In the genomic region with DNA sequence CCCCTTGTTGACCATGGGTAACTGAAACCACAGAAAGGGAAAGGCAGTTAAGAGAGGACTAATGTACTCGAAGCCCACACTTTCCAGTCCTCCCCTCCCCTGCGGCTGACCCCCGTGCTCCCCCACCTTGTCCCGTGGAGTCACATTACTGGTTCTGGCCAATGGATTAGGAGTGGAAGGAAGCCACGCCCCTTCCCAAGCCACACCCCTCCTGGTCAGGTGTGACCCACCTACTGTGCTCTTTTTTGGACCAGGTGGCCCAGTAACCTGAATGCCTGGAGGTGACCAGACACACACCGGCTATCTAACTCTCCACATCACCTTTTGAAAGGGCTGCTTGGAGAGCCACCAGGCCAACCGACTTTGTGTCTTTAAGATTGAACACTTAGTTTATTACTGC, we compare ENCODE assay signal across 22 cellular contexts.
"Had no signal": no experiment of that assay in that cellular context is flagged by ENCODE, and none has a peak within 500 bp of the region (broad histone marks: within the 10 kb centered on the region; RNA-seq: fewer than 3 reads in every experiment).

No MANE protein-coding gene starts in this region.

- H3K27me3 ChIP-seq: right lobe of liver had no signal

- H3K27ac ChIP-seq: coronary artery, esophagus squamous epithelium, left lung, neural progenitor cell, parathyroid adenoma, right lobe of liver had no signal

- ATAC-seq: left cardiac atrium; left lung; mucosa of descending colon; right lobe of liver; stimulated activated naive B cell treated with anti-CD40 and anti-IgM and Interleukin-4, amounts not matched to agents 10 μg/mL and 1 μg/mL and 100 μg/mL, for 72 hours had no signal

- H3K9me3 ChIP-seq: right lobe of liver had no signal

- DNase-seq: dermis blood vessel endothelial cell; effector memory CD4-positive, alpha-beta T cell; erythroblast; esophagus squamous epithelium; foreskin melanocyte; hypothalamus; left cardiac atrium; left lung; mesenchymal stem cell; mucosa of descending colon; naive B cell; right lobe of liver; small intestine; stimulated activated CD4-positive, alpha-beta T cell treated with anti-CD3 and anti-CD28 coated beads, Interleukin-15, amount 100 ng/mL, for 24 hours; stimulated activated CD4-positive, alpha-beta T cell treated with anti-CD3 and anti-CD28 coated beads, Interleukin-2, amount 100 ng/mL, for 48 hours; stimulated activated naive B cell treated with anti-CD40 and anti-IgM and Interleukin-4, amounts not matched to agents 10 μg/mL and 1 μg/mL and 100 μg/mL, for 72 hours; trophoblast cell had no signal

- FAIRE-seq: endometrium, islet of Langerhans, small intestine had no signal

- H3K4me1 ChIP-seq: left lung, parathyroid adenoma, right lobe of liver had no signal

- H2AFZ ChIP-seq: neural progenitor cell, parathyroid adenoma had no signal

- H3K4me2 ChIP-seq: neural progenitor cell had no signal

- H3K79me2 ChIP-seq: parathyroid adenoma had no signal

- H3K9ac ChIP-seq: neural progenitor cell, parathyroid adenoma had no signal

- H3K4me3 ChIP-seq: coronary artery, esophagus squamous epithelium, left lung, mucosa of descending colon, neural progenitor cell, right lobe of liver had no signal

- H3K36me3 ChIP-seq: esophagus squamous epithelium, left lung, neural progenitor cell, right lobe of liver had no signal
